8 cellular contexts compared by ENCODE assay signal in the genomic region with DNA sequence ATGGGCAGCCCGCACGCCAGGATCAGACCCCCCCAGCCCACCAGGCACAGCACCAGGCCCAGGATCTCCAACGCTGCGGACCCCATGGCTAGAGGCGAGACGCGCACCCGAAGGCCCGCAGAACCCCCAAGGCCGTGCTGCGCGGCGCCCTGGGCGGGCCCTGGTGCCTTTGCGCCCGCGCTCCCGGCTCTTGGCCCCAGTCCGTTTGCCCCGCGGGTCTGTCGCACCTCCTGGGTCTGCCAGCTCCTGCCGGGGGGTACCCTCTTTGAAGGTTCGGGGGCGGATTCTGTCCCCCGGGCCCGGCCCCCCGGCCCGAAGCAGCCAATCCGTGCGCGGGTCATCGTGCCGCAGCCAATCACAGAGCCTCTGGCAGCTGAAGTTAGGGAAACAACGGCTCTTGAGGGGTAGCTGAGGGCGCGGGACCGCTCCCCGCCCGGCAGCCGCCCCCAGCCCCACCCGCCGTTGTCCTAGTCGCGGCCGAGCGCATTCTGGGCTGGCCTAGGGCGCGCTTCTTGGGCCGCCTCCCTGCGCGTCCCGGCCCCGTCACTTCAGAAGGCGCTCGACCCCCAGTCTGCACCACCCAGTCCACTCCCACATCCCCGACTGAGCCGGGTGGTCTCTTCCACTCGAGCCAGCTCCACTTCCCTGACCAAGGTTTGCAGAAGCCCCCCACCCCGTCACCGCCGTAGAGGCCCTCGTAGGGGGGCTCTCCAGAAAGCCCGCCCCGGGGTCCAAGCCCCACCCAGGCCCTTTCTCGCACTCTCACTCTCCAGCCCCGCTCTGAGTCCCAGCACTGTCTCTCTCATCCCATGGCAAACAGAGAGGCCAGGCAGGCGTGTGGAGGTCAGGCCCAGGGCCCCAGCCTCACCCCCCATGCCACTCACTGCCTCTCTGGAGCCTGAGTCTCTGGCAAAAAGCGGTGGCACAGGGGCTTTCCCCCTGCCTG. TPM values are rescaled to one million over a fixed set of nuclear protein-coding genes. Genes with fewer than 3 reads are reported as not detected.
DNase-seq lines count a peak whose midpoint lies in the region; ATAC-seq, FAIRE-seq and TF ChIP-seq lines count a peak whose summit lies in the region.

Gene CLDN5, minus strand, starts transcription at position 241 of the 946 bp plus-strand sequence. Its CDS starts 155 bp downstream, at position 86.

- no peak for TF ChIP-seq CTCF in astrocyte (IDR thresholded peaks at IDR 0.05; ENCODE audit: insufficient read depth, low read depth, low read length)
- TF ChIP-seq CTCF in spleen (IDR thresholded peaks at IDR 0.05 in 8 of 11, conservative IDR thresholded peaks at IDR 0.05 in 3 of 11): no peak

- FAIRE-seq in astrocyte (lab: Jason Lieb, UNC): no peak

- H3K36me3 Mint-ChIP-seq in astrocyte (ENCODE audit: low read depth, unreplicated experiment): no peaks in the 10 kb centered on the region

- H3K4me1 ChIP-seq in astrocyte (ENCODE audit: insufficient read depth, low read length): peaks cover 20% of the 10 kb centered on the region
- peaks cover 6% of the 10 kb centered on the region for H3K4me1 ChIP-seq in iPS-18a (ENCODE audit: control insufficient read depth, low read depth, low read length)
- H3K4me1 ChIP-seq in spleen: peaks cover 14 to 61% (median 45%) of the 10 kb centered on the region in 6 donors

- H3K27me3 Mint-ChIP-seq in astrocyte (ENCODE audit: low read depth, unreplicated experiment): peaks cover 48% of the 10 kb centered on the region

- H3K79me2 ChIP-seq in astrocyte (ENCODE audit: insufficient read depth, low read length): no peaks in the 10 kb centered on the region

- peak within 1 kb of the TSS; percentile 60 for H2AFZ ChIP-seq in astrocyte (ENCODE audit: low read depth, low read length)

- peaks cover 7% of the 10 kb centered on the region for H3K27me3 ChIP-seq in astrocyte (ENCODE audit: insufficient read depth, low read length)
- peaks cover 47% of the 10 kb centered on the region for H3K27me3 ChIP-seq in iPS-18a (ENCODE audit: control insufficient read depth, insufficient read depth, low read length)
- peaks cover 7 to 65% (median 29%) of the 10 kb centered on the region in 7 donors for H3K27me3 ChIP-seq in spleen (replicated peaks in 1 of 7)

- H3K27ac Mint-ChIP-seq in astrocyte (ENCODE audit: unreplicated experiment): no peak within 1 kb of the TSS

- WGBS in spleen, 5 donors: 5 to 35% (median 7%) methylated on average over 13 to 69 of the region's 69 CpGs

- peaks cover 1% of the 10 kb centered on the region for H3K4me1 Mint-ChIP-seq in astrocyte (ENCODE audit: low read depth, unreplicated experiment)

- no peaks in the 10 kb centered on the region for H3K36me3 ChIP-seq in astrocyte (ENCODE audit: insufficient read depth, low read length)
- no peaks in the 10 kb centered on the region for H3K36me3 ChIP-seq in iPS-18a (ENCODE audit: control insufficient read depth, low read depth, low read length)
- H3K36me3 ChIP-seq in spleen: peaks cover 0 to 14% (median 0%) of the 10 kb centered on the region in 6 donors

- H3K4me2 ChIP-seq in astrocyte (ENCODE audit: low read length): peak within 1 kb of the TSS; percentile 78

- intact Hi-C loops in spleen (cut with DNase I; ENCODE audit: low total_unique reads): no loop called here

- ATAC-seq in HG03175 (IDR thresholded peaks at IDR 0.05; ENCODE audit: unreplicated experiment): no peak

- DNase-seq in stimulated activated CD4-positive, alpha-beta T cell treated with anti-CD3 and anti-CD28 coated beads, Interleukin-4, amount 100 ng/mL, for 1 hour: peak; percentile 20
- no peak for DNase-seq in stimulated activated CD4-positive, alpha-beta T cell treated with anti-CD3 and anti-CD28 coated beads, Interleukin-4, amount 100 ng/mL, for 24 hours
- DNase-seq in astrocyte (ENCODE audit: low read depth): no peak
- peak; percentile 76 for DNase-seq in spleen
- DNase-seq in HuH-7 (ENCODE audit: low spot score): no peak
- DNase-seq in NCI-H1694 (lab: John Stamatoyannopoulos, UW): no peak

- peak in 1 of 3 donors; percentile 62 for TF ChIP-seq POLR2A in spleen (IDR thresholded peaks at IDR 0.05)

- H3K9ac ChIP-seq in astrocyte (ENCODE audit: low read length): no peak within 1 kb of the TSS
- no peak within 1 kb of the TSS for H3K9ac ChIP-seq in iPS-18a (ENCODE audit: low read length)

- H4K20me1 ChIP-seq in astrocyte (ENCODE audit: insufficient read depth, low read length): no peaks in the 10 kb centered on the region

- H3K4me3 ChIP-seq in astrocyte (ENCODE audit: insufficient read depth, low read depth, low read length): peak within 1 kb of the TSS; percentile 37
- H3K4me3 ChIP-seq in iPS-18a (ENCODE audit: low read length): peak within 1 kb of the TSS; percentile 57
- peak within 1 kb of the TSS; percentile 28 to 70 (median 45) for H3K4me3 ChIP-seq in spleen

- peak within 1 kb of the TSS; percentile 34 for H3K4me3 Mint-ChIP-seq in astrocyte (ENCODE audit: unreplicated experiment)

- H3K9me3 ChIP-seq in astrocyte (ENCODE audit: insufficient read depth, low read depth, low read length) (no peaks in the 10 kb centered on the region), iPS-18a (ENCODE audit: control insufficient read depth, low read depth, low read length) (no peaks in the 10 kb centered on the region), spleen (no peaks in the 10 kb centered on the region)

- no peaks in the 10 kb centered on the region for H3K9me3 Mint-ChIP-seq in astrocyte (ENCODE audit: unreplicated experiment)

- H3K27ac ChIP-seq in astrocyte (ENCODE audit: low read depth, low read length) (no peak within 1 kb of the TSS), iPS-18a (ENCODE audit: low read length) (no peak within 1 kb of the TSS), spleen (peak within 1 kb of the TSS in 7 of 8 donors; percentile 20 to 81 (median 56))

RNA-seq across cellular contexts. Expression of gene CLDN5, which starts in this region (rescaled TPM):
- total RNA-seq in astrocyte: not detected in 2 replicates
- 100 to 1,000 TPM in 1 of 7 donors, 10 to 100 TPM in 6; 29.5 to 167 (median 65.8) TPM for total RNA-seq in spleen
- 10 to 100 TPM; 18.1 to 69.3 (median 35.8) TPM for polyA plus RNA-seq in spleen

Comparison
In these comparisons a context has a peak if more than half of its experiments do, and no peak if none do; other contexts are left out.
1. RNA of gene CLDN5 (total RNA-seq): 29.5 to 167 TPM in spleen; not detected in astrocyte; every median in the first group is over 10 times any median in the second.
2. DNase-seq: peak in stimulated activated CD4-positive, alpha-beta T cell treated with anti-CD3 and anti-CD28 coated beads, Interleukin-4, amount 100 ng/mL, for 1 hour (single experiment) and spleen (single experiment); none in stimulated activated CD4-positive, alpha-beta T cell treated with anti-CD3 and anti-CD28 coated beads, Interleukin-4, amount 100 ng/mL, for 24 hours (single experiment), astrocyte (single experiment), HuH-7 (single experiment) and NCI-H1694 (single experiment).
3. H3K27ac ChIP-seq: peak in spleen (7 of 8); none in astrocyte (single experiment) and iPS-18a (single experiment).
4. Peak in every context shown above with its lines, with median percentiles within 50 percentile points of each other: H3K4me3 ChIP-seq.